ENCODE assay signal across 8 cellular contexts in the genomic region with DNA sequence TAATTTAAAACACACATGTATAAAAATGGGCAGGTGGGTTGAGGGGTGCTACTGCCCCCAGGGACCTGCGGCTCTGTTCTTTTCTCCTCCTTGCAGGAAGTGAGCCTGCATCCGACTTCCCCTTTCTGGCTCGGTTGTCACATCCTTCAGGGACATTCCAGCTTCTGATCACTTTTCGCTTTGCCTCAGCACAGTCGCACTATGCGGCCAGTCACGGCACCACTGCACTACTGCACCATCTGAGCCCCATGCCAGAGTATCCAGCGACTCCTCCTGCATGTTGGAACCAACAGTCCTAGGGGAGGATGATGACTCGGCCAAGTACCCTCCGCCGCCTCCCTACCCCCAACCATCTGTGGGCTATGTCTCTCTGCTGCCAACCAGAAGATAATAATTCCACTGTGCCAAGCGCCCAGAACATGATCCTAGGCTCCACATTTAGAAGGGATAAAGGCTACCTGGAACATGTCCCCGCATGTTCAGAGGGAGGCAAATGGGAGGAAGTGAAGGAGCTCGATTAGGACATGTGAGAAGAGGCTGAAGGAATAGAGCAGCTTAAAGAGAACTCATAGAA. TPM values are rescaled to one million over a fixed set of nuclear protein-coding genes. Genes with fewer than 3 reads are reported as not detected.
DNase-seq lines count a peak whose midpoint lies in the region; ATAC-seq, FAIRE-seq and TF ChIP-seq lines count a peak whose summit lies in the region.

No MANE protein-coding gene starts in this region.

- TF ChIP-seq CTCF in A549 (IDR thresholded peaks at IDR 0.05) (no peak), OCI-LY3 (IDR thresholded peaks at IDR 0.05; ENCODE audit: low read depth, low read length) (0 out of 2 replicates have a peak, but pooled peaks have one; percentile 5)

- H3K79me2 ChIP-seq in OCI-LY3 (ENCODE audit: low read length): peaks cover 83% of the 10 kb centered on the region

- H3K4me3 ChIP-seq in A549 (no peak overlapping the region), OCI-LY3 (ENCODE audit: low read length) (peak overlapping the region; percentile 75), small intestine (ENCODE audit: low read depth in 1 of 2, low read length in 2 of 2) (no peak overlapping the region)

- H4K20me1 ChIP-seq in OCI-LY3 (ENCODE audit: insufficient read depth, low read length): peaks cover 20% of the 10 kb centered on the region; the same call in 1 of the 2 replicates

- 89% methylated on average over 14 of the region's 14 CpGs for WGBS in A549 (ENCODE audit: missing lambda C conversion rate)
- WGBS in small intestine, 3 donors: 76 to 88% (median 77%) methylated on average over 14 of the region's 14 CpGs

- H3K4me2 ChIP-seq in A549: peak overlapping the region; percentile 25
- peak overlapping the region; percentile 98 for H3K4me2 ChIP-seq in OCI-LY3 (ENCODE audit: low read length)

- H3K4me1 ChIP-seq in A549 (peaks cover 85% of the 10 kb centered on the region), OCI-LY3 (ENCODE audit: low read length) (peaks cover 79% of the 10 kb centered on the region), small intestine (ENCODE audit: control insufficient read depth in 2 of 2, insufficient read depth in 1 of 2, low read depth in 1 of 2, low read length in 1 of 2) (no peaks in the 10 kb centered on the region)

- DNase-seq in A549 (ENCODE audit: low read depth in 1 of 2, low spot score in 1 of 2): no peak
- DNase-seq in posterior cingulate gyrus: peak in 7 of 10 donors; percentile 40 to 91 (median 57)
- DNase-seq in small intestine: no peak

- peaks cover 19% of the 10 kb centered on the region for H3K36me3 ChIP-seq in OCI-LY3 (replicated peaks; ENCODE audit: low read depth, low read length)
- H3K36me3 ChIP-seq in small intestine (ENCODE audit: control insufficient read depth in 2 of 2, insufficient read depth in 2 of 2, low read length in 2 of 2): no peaks in the 10 kb centered on the region

- 0 out of 6 replicates have a peak, but pooled peaks of 1 of the 2 experiments have one; percentile 17 for ATAC-seq in A549
- peak; percentile 41 for ATAC-seq in GM18511 (IDR thresholded peaks at IDR 0.05; ENCODE audit: unreplicated experiment)
- peak; percentile 36 for ATAC-seq in HG03039 (IDR thresholded peaks at IDR 0.05; ENCODE audit: unreplicated experiment)
- peak; percentile 50 for ATAC-seq in esophagus mucosa
- ATAC-seq in HG03439 (IDR thresholded peaks at IDR 0.05; ENCODE audit: unreplicated experiment): no peak

- H3K27me3 ChIP-seq in OCI-LY3 (ENCODE audit: low read depth, low read length) (no peaks in the 10 kb centered on the region), small intestine (ENCODE audit: control insufficient read depth in 2 of 2, insufficient read depth in 2 of 2, low read length in 2 of 2) (no peaks in the 10 kb centered on the region)

- no peak for TF ChIP-seq POLR2A in A549 (IDR thresholded peaks at IDR 0.05; ENCODE audit: low read length)

- no peak for TF ChIP-seq RAD21 in A549 (conservative IDR thresholded peaks at IDR 0.05 in 1 of 2, IDR thresholded peaks at IDR 0.05 in 1 of 2)

- POLR2A ChIA-PET in A549 (lab: Yijun Ruan, JAX): interaction anchor here (0.7 kb wide), 1 partner anchor 276 kb away, joined by 4 read pairs; no protein-coding TSS in a partner anchor

- intact Hi-C loops in posterior cingulate gyrus (cut with DNase I): no loop called here

- no peak for FAIRE-seq in A549 (lab: Jason Lieb, UNC)
- FAIRE-seq in small intestine (lab: Jason Lieb, UNC): no peak

- H3K9ac ChIP-seq in OCI-LY3 (ENCODE audit: low read length): peak overlapping the region; percentile 82

- no peak overlapping the region for H2AFZ ChIP-seq in OCI-LY3 (ENCODE audit: low read depth, low read length)

- H3K9me3 ChIP-seq in A549 (no peaks in the 10 kb centered on the region), OCI-LY3 (ENCODE audit: insufficient read depth, low read length) (no peaks in the 10 kb centered on the region), small intestine (ENCODE audit: control insufficient read depth, low read depth) (no peaks in the 10 kb centered on the region)

- CTCF ChIA-PET in A549 (lab: Yijun Ruan, JAX): interaction anchor here (0.7 to 1.6 kb wide), 7 partner anchors 13 to 239 kb away, joined by 3 to 9 read pairs (median 4); no protein-coding TSS in a partner anchor

- peak overlapping the region; percentile 43 to 85 for H3K27ac ChIP-seq in A549
- peak overlapping the region; percentile 95 for H3K27ac ChIP-seq in OCI-LY3 (ENCODE audit: low read length)
- H3K27ac ChIP-seq in small intestine (ENCODE audit: low read depth in 1 of 2, low read length in 1 of 2): peak overlapping the region in 1 of 2 donors; percentile 60

- no peak for TF ChIP-seq EP300 in A549 (IDR thresholded peaks at IDR 0.05)

TF ChIP-seq in A549, 52 proteins besides CTCF, POLR2A, EP300 and RAD21:
- TF ChIP-seq, protein P1, sequence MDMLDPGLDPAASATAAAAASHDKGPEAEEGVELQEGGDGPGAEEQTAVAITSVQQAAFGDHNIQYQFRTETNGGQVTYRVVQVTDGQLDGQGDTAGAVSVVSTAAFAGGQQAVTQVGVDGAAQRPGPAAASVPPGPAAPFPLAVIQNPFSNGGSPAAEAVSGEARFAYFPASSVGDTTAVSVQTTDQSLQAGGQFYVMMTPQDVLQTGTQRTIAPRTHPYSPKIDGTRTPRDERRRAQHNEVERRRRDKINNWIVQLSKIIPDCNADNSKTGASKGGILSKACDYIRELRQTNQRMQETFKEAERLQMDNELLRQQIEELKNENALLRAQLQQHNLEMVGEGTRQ (IDR thresholded peaks at IDR 0.05): no peak
- no peak for TF ChIP-seq MAFK (IDR thresholded peaks at IDR 0.05; ENCODE audit: partially characterized antibody)
- TF ChIP-seq PHF8 (IDR thresholded peaks at IDR 0.05; ENCODE audit: borderline replicate concordance, low read depth): no peak
- TF ChIP-seq E2F6 (IDR thresholded peaks at IDR 0.05; ENCODE audit: borderline replicate concordance, low read depth): no peak
- TF ChIP-seq HOXB5 (CRISPR knock-in tag; IDR thresholded peaks at IDR 0.05): no peak
- TF ChIP-seq RNF2 (IDR thresholded peaks at IDR 0.05; ENCODE audit: borderline replicate concordance, low read depth): no peak
- no peak for TF ChIP-seq JUN (IDR thresholded peaks at IDR 0.05)
- TF ChIP-seq, protein P2, sequence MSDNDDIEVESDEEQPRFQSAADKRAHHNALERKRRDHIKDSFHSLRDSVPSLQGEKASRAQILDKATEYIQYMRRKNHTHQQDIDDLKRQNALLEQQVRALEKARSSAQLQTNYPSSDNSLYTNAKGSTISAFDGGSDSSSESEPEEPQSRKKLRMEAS (IDR thresholded peaks at IDR 0.05): no peak
- TF ChIP-seq NFE2L2 (conservative IDR thresholded peaks at IDR 0.05; ENCODE audit: low read length): no peak
- no peak for TF ChIP-seq HDAC2 (IDR thresholded peaks at IDR 0.05)
- no peak for TF ChIP-seq RARB (CRISPR knock-in tag; IDR thresholded peaks at IDR 0.05)
- no peak for TF ChIP-seq GATA3 (IDR thresholded peaks at IDR 0.05; ENCODE audit: borderline replicate concordance)
- TF ChIP-seq CEBPB (IDR thresholded peaks at IDR 0.05): no peak
- no peak for TF ChIP-seq RFX5 (IDR thresholded peaks at IDR 0.05)
- TF ChIP-seq ZFP36 (IDR thresholded peaks at IDR 0.05; ENCODE audit: borderline replicate concordance, partially characterized antibody): no peak
- TF ChIP-seq, protein P3, sequence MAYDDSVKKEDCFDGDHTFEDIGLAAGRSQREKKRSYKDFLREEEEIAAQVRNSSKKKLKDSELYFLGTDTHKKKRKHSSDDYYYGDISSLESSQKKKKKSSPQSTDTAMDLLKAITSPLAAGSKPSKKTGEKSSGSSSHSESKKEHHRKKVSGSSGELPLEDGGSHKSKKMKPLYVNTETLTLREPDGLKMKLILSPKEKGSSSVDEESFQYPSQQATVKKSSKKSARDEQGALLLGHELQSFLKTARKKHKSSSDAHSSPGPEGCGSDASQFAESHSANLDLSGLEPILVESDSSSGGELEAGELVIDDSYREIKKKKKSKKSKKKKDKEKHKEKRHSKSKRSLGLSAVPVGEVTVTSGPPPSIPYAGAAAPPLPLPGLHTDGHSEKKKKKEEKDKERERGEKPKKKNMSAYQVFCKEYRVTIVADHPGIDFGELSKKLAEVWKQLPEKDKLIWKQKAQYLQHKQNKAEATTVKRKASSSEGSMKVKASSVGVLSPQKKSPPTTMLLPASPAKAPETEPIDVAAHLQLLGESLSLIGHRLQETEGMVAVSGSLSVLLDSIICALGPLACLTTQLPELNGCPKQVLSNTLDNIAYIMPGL (CRISPR knock-in tag; IDR thresholded peaks at IDR 0.05; ENCODE audit: borderline replicate concordance): no peak
- TF ChIP-seq, protein P4, sequence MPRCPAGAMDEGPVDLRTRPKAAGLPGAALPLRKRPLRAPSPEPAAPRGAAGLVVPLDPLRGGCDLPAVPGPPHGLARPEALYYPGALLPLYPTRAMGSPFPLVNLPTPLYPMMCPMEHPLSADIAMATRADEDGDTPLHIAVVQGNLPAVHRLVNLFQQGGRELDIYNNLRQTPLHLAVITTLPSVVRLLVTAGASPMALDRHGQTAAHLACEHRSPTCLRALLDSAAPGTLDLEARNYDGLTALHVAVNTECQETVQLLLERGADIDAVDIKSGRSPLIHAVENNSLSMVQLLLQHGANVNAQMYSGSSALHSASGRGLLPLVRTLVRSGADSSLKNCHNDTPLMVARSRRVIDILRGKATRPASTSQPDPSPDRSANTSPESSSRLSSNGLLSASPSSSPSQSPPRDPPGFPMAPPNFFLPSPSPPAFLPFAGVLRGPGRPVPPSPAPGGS (IDR thresholded peaks at IDR 0.05): no peak
- no peak for TF ChIP-seq TP53 (CRISPR knock-in tag; IDR thresholded peaks at IDR 0.05)
TF ChIP-seq in A549: peak in this region for 0.

RNA-seq across cellular contexts. Expression of gene CDC42EP3, which starts 17.6 kb away (rescaled TPM):
- polyA plus RNA-seq in A549 (2011; rRNA removed): 39.1 and 41.1 TPM in 2 replicates
- polyA plus RNA-seq in A549 (2012; cell fraction: cytosol; rRNA removed): 22.2 and 27.3 TPM in 2 replicates
- polyA plus RNA-seq in A549 (2012; cell fraction: nucleus; rRNA removed): 16.9 and 21.6 TPM in 2 replicates
- polyA plus RNA-seq in A549 (2017; fragmentation: RNase III; extraction: RNeasy Plus Mini Kit Qiagen cat#74134 plus additional on column Dnase treatment): 23.8 to 29.5 TPM (median 23.8 TPM) in 3 replicates
- polyA minus RNA-seq in A549 (2011; rRNA and poly(A)+ RNA removed): 39.1 and 46.5 TPM in 2 replicates
- total RNA-seq in esophagus mucosa: 5.9 TPM
- polyA plus RNA-seq in small intestine: 10 to 100 TPM in 1 of 3 donors, 1 to 10 TPM in 2; 1.1 to 10.6 (median 3.2) TPM

Comparison
In these comparisons a context has a peak if more than half of its experiments do, and no peak if none do; other contexts are left out.
1. DNase-seq: peak in posterior cingulate gyrus (7 of 10); none in A549 (0 of 2) and small intestine (single experiment).